In the genomic region with DNA sequence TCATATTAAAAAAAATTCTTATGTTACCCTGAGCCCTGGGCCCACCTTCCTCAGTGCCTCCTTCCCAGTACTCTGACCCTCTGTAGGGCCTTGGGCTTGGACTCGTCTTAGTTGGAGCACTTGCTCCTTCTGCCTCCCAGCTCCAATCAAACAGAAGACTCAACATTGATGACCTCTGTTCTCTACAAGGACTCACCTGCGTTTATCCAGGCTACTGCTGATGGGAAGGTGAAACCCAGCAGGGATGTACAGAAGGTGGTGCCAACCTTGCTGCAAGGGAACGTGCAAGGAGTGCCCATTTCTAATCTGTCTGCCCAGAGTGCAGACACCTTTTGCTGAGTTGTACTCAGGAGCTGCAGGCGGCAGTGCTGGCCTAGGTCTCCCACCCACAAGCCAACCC, we compare ENCODE assay signal across 14 cellular contexts.
"Had no signal": no experiment of that assay in that cellular context is flagged by ENCODE, and none has a peak within 500 bp of the region (broad histone marks: within the 10 kb centered on the region; RNA-seq: fewer than 3 reads in every experiment).

No MANE protein-coding gene starts in this region.

- H3K4me3 Mint-ChIP-seq: activated B cell treated with CpG ODN at 0.5 μM for 24 hours, neural progenitor cell had no signal

- H3K9me3 ChIP-seq: pancreas, tibial nerve, vagina had no signal

- H3K4me1 ChIP-seq: pancreas had no signal

- DNase-seq: activated B cell treated with CpG ODN at 0.5 μM for 24 hours; activated gamma-delta T cell; amygdala; brain microvascular endothelial cell; cerebellar nuclear complex; dermis blood vessel endothelial cell; hippocampal formation; kidney glomerular epithelial cell; pancreas; stimulated activated CD4-positive, alpha-beta T cell treated with anti-CD3 and anti-CD28 coated beads, Interleukin-4, amount 100 ng/mL, for 4 hours; T-helper 2 cell had no signal

- H3K27ac Mint-ChIP-seq: activated B cell treated with CpG ODN at 0.5 μM for 24 hours, neural progenitor cell had no signal

- H3K4me3 ChIP-seq: neural progenitor cell, pancreas, tibial nerve, vagina had no signal

- H3K27me3 Mint-ChIP-seq: activated B cell treated with CpG ODN at 0.5 μM for 24 hours had no signal

- ATAC-seq: pancreas had no signal

- H3K36me3 ChIP-seq: brain microvascular endothelial cell, neural progenitor cell, pancreas, tibial nerve, vagina had no signal

- H3K27ac ChIP-seq: brain microvascular endothelial cell, neural progenitor cell, pancreas, tibial nerve, vagina had no signal

- H3K9me3 Mint-ChIP-seq: activated B cell treated with CpG ODN at 0.5 μM for 24 hours, neural progenitor cell had no signal

- H3K9ac ChIP-seq: neural progenitor cell had no signal

- H3K27me3 ChIP-seq: brain microvascular endothelial cell, neural progenitor cell, pancreas, tibial nerve, vagina had no signal
